ENCODE assay signal across 32 cellular contexts in genomic region chr10:52420656-52421055, GRCh38.
DNase-seq lines count a peak whose midpoint lies in the region; ATAC-seq, FAIRE-seq and TF ChIP-seq lines count a peak whose summit lies in the region.
"Had no signal": no experiment of that assay in that cellular context is flagged by ENCODE, and none has a peak within 500 bp of the region (broad histone marks: within the 10 kb centered on the region; RNA-seq: fewer than 3 reads in every experiment).

No MANE protein-coding gene starts in this region.

- H3K27ac ChIP-seq in HepG2 (ENCODE audit: extremely low read length, insufficient read depth, low read length) (no peak overlapping the region), right lobe of liver (no peak overlapping the region), PC-3 (ENCODE audit: low read length) (no peak overlapping the region), brain microvascular endothelial cell (peak overlapping the region; percentile 9)
- H3K27ac ChIP-seq: ascending aorta, epithelial cell of prostate, heart right ventricle, lower lobe of right lung, skin epidermis, uterus had no signal

- BruUV-seq in HepG2 (replicated peaks; lab: Mats Ljungman, UMichigan) (no TSS peak), PC-3 (replicated peaks; lab: Mats Ljungman, UMichigan) (TSS peak; percentile 41)

- H3K27me3 ChIP-seq in HepG2 (ENCODE audit: control insufficient read depth in 1 of 2, insufficient read depth in 2 of 2, low read length in 2 of 2) (no peaks in the 10 kb centered on the region), right lobe of liver (no peaks in the 10 kb centered on the region), PC-3 (ENCODE audit: low read length) (no peaks in the 10 kb centered on the region), brain microvascular endothelial cell (replicated peaks) (no peaks in the 10 kb centered on the region)
- H3K27me3 ChIP-seq: ascending aorta, heart right ventricle, uterus had no signal

- TF ChIP-seq EP300 in HepG2 (IDR thresholded peaks at IDR 0.05; ENCODE audit: low read depth in 2 of 2, low read length in 2 of 2) (no peak), HepG2 (CRISPR knock-in tag; IDR thresholded peaks at IDR 0.05; ENCODE audit: borderline replicate concordance) (no peak)

- in situ Hi-C loops in HepG2 (cut with HindIII; ENCODE audit: extremely low pct_ligation_motif_present, low pct_unique_long_range_greater_than_20kb) (no loop called here), brain microvascular endothelial cell (cut with HindIII; ENCODE audit: low pct_ligation_motif_present, low sequenced_read_pairs) (no loop called here)

- TF ChIP-seq RAD21 in HepG2 (CRISPR knock-in tag; IDR thresholded peaks at IDR 0.05), result no peak

- CTCF ChIA-PET in HepG2 (lab: Yijun Ruan, JAX; ENCODE audit: low intra/inter-chr PET ratio, low total read pairs) (no interaction called here), PC-3 (lab: Charles Lee) (interaction anchor here (0.6 to 0.7 kb wide), 2 partner anchors 15 to 28 kb away, joined by 3 read pairs; no protein-coding TSS in a partner anchor)

- no peaks in the 10 kb centered on the region for H4K20me1 ChIP-seq in HepG2 (ENCODE audit: insufficient read depth, low read length)
- H4K20me1 ChIP-seq in PC-3 (ENCODE audit: low read length), result no peaks in the 10 kb centered on the region

- TF ChIP-seq CTCF in HepG2 (CRISPR knock-in tag; IDR thresholded peaks at IDR 0.05) (no peak), right lobe of liver (IDR thresholded peaks at IDR 0.05) (no peak), PC-3 (conservative IDR thresholded peaks at IDR 0.05; ENCODE audit: low read depth, low read length) (no peak), brain microvascular endothelial cell (IDR thresholded peaks at IDR 0.05; ENCODE audit: low read depth, low read length, missing control alignments) (no peak), endothelial cell (IDR thresholded peaks at IDR 0.05; ENCODE audit: unreplicated experiment) (no peak)

- H3K27me3 Mint-ChIP-seq in endothelial cell (ENCODE audit: unreplicated experiment), result no peaks in the 10 kb centered on the region
- H3K27me3 Mint-ChIP-seq: activated CD4-positive, alpha-beta memory T cell treated with anti-CD3 and anti-CD28 coated beads, Interleukin-2, amount 10 ng/mL, durations not matched to agents 7 days and 5 days; activated naive CD8-positive, alpha-beta T cell treated with anti-CD3 and anti-CD28 coated beads for 36 hours; B cell; central memory CD8-positive, alpha-beta T cell; stimulated activated naive CD8-positive, alpha-beta T cell treated with anti-CD3 and anti-CD28 coated beads, Interleukin-15, amount 100 ng/mL, for 72 hours; T-cell had no signal

- no peak for DNase-seq in HepG2 (ENCODE audit: low spot score)
- no peak for DNase-seq in right lobe of liver
- DNase-seq in PC-3, result no peak
- DNase-seq in brain microvascular endothelial cell, result peak; percentile 25
- no peak for DNase-seq in activated CD8-positive, alpha-beta memory T cell treated with anti-CD3 and anti-CD28 coated beads for 24 hours
- no peak for DNase-seq in endothelial cell (ENCODE audit: low spot score)
- DNase-seq in GDM1 (lab: John Stamatoyannopoulos, UW), result no peak
- DNase-seq: activated CD4-positive, alpha-beta memory T cell treated with anti-CD3 and anti-CD28 coated beads, Interleukin-2, amount 10 ng/mL, durations not matched to agents 7 days and 5 days; activated CD4-positive, CD25-positive, alpha-beta regulatory T cell treated with anti-CD3 and anti-CD28 coated beads, Interleukin-2, amount 50 U/mL, for 72 hours; activated effector memory CD4-positive, alpha-beta T cell treated with Interleukin-2 at 50 U/mL for 16 hours; activated naive CD8-positive, alpha-beta T cell treated with anti-CD3 and anti-CD28 coated beads for 36 hours; DMS153; GF-D8; heart right ventricle; kidney glomerular epithelial cell; lower lobe of right lung; natural killer cell; NCI-H1694 treated with DMSO at 0.1 percent for 48 hours; NCI-H2171; NCI-H524; occipital lobe; SIG-M5; stimulated activated CD8-positive, alpha-beta memory T cell treated with anti-CD3 and anti-CD28 coated beads, Interleukin-4, amount 100 ng/mL, for 48 hours; stimulated activated naive CD8-positive, alpha-beta T cell treated with anti-CD3 and anti-CD28 coated beads, Interleukin-15, amount 100 ng/mL, for 72 hours; T-cell; uterus had no signal

- POLR2A ChIA-PET in HepG2 (lab: Yijun Ruan, JAX) (no interaction called here), PC-3 (lab: Charles Lee; ENCODE audit: unreplicated experiment) (interaction anchor here (0.6 kb wide), 1 partner anchor 22 kb away, joined by 3 read pairs; no protein-coding TSS in a partner anchor)

- no peak for FAIRE-seq in HepG2 (lab: Jason Lieb, UNC)

- H3K79me2 ChIP-seq in HepG2 (ENCODE audit: insufficient read depth, low read length), result no peaks in the 10 kb centered on the region
- no peaks in the 10 kb centered on the region for H3K79me2 ChIP-seq in PC-3 (ENCODE audit: low read length)

- 35% methylated on average over 4 of the region's 4 CpGs for WGBS in HepG2 (ENCODE audit: low lambda C conversion rate)
- WGBS in right lobe of liver (ENCODE audit: insufficient coverage, low coverage, low lambda C conversion rate, missing lambda C conversion rate), result 47% methylated on average over 3 of the region's 4 CpGs

- H3K4me1 Mint-ChIP-seq in endothelial cell (ENCODE audit: unreplicated experiment), result no peaks in the 10 kb centered on the region
- H3K4me1 Mint-ChIP-seq: activated CD4-positive, alpha-beta memory T cell treated with anti-CD3 and anti-CD28 coated beads, Interleukin-2, amount 10 ng/mL, durations not matched to agents 7 days and 5 days; activated naive CD8-positive, alpha-beta T cell treated with anti-CD3 and anti-CD28 coated beads for 36 hours; B cell; central memory CD8-positive, alpha-beta T cell; natural killer cell; stimulated activated naive CD8-positive, alpha-beta T cell treated with anti-CD3 and anti-CD28 coated beads, Interleukin-15, amount 100 ng/mL, for 72 hours; T-cell had no signal

- H3K9me3 ChIP-seq in HepG2 (ENCODE audit: low read length) (no peaks in the 10 kb centered on the region), right lobe of liver (no peaks in the 10 kb centered on the region), PC-3 (ENCODE audit: low read length) (no peaks in the 10 kb centered on the region)
- H3K9me3 ChIP-seq: ascending aorta, heart right ventricle, lower lobe of right lung, uterus had no signal

- H3K9me3 Mint-ChIP-seq in endothelial cell (ENCODE audit: unreplicated experiment), result no peaks in the 10 kb centered on the region
- H3K9me3 Mint-ChIP-seq: activated naive CD8-positive, alpha-beta T cell treated with anti-CD3 and anti-CD28 coated beads for 36 hours; natural killer cell; stimulated activated naive CD8-positive, alpha-beta T cell treated with anti-CD3 and anti-CD28 coated beads, Interleukin-15, amount 100 ng/mL, for 72 hours had no signal

- H2AFZ ChIP-seq in HepG2 (ENCODE audit: low read length), result no peak overlapping the region
- 0 out of 2 replicates have a peak overlapping the region, but pooled peaks have one; percentile 0 for H2AFZ ChIP-seq in PC-3 (ENCODE audit: low read length)

- intact Hi-C loops in HepG2 (cut with micrococcal nuclease; ENCODE audit: unreplicated experiment) (no loop called here), right lobe of liver (cut with DNase I) (no loop called here), PC-3 (cut with micrococcal nuclease) (no loop called here)

- no peaks in the 10 kb centered on the region for H3K9me2 ChIP-seq in PC-3 (replicated peaks; ENCODE audit: low read length)

- H3K36me3 ChIP-seq in HepG2 (replicated peaks in 1 of 2; ENCODE audit: control insufficient read depth in 1 of 2, insufficient read depth in 2 of 2, low read length in 2 of 2) (no peaks in the 10 kb centered on the region), right lobe of liver (no peaks in the 10 kb centered on the region), PC-3 (ENCODE audit: low read depth, low read length) (no peaks in the 10 kb centered on the region), brain microvascular endothelial cell (replicated peaks) (no peaks in the 10 kb centered on the region)
- H3K36me3 ChIP-seq: ascending aorta, heart right ventricle, lower lobe of right lung had no signal

- H3K4me3 ChIP-seq in HepG2 (replicated peaks in 1 of 3; ENCODE audit: insufficient read depth in 1 of 3, low read depth in 2 of 3, low read length in 3 of 3), result no peak overlapping the region
- H3K4me3 ChIP-seq in right lobe of liver, result no peak overlapping the region
- no peak overlapping the region for H3K4me3 ChIP-seq in PC-3 (ENCODE audit: low read length)
- no peak overlapping the region for H3K4me3 ChIP-seq in brain microvascular endothelial cell (ENCODE audit: low read depth, low read length)
- H3K4me3 ChIP-seq: ascending aorta, heart right ventricle, lower lobe of right lung, skin epidermis, uterus had no signal

- ATAC-seq in HepG2 (no peak), right lobe of liver (no peak), PC-3 (peak; percentile 34), GM18511 (IDR thresholded peaks at IDR 0.05; ENCODE audit: unreplicated experiment) (no peak)
- ATAC-seq: heart right ventricle; lower lobe of right lung; natural killer cell; stimulated activated naive CD8-positive, alpha-beta T cell treated with anti-CD3 and anti-CD28 coated beads, Interleukin-15, amount 100 ng/mL, for 72 hours; T-cell had no signal

- no peak overlapping the region for H3K9ac ChIP-seq in HepG2 (ENCODE audit: insufficient read depth, low read depth, low read length)
- H3K9ac ChIP-seq in PC-3 (ENCODE audit: low read length), result no peak overlapping the region

- H3K4me1 ChIP-seq in HepG2 (ENCODE audit: insufficient read depth, low read length) (no peaks in the 10 kb centered on the region), right lobe of liver (no peaks in the 10 kb centered on the region), PC-3 (ENCODE audit: insufficient read depth, low read length) (peaks cover 10% of the 10 kb centered on the region; the same call in 1 of the 2 replicates)
- H3K4me1 ChIP-seq: ascending aorta, heart right ventricle, lower lobe of right lung, uterus had no signal

- H3K4me2 ChIP-seq in HepG2 (ENCODE audit: low read depth, low read length) (no peak overlapping the region), PC-3 (ENCODE audit: low read length) (no peak overlapping the region)

- H3K4me3 Mint-ChIP-seq in endothelial cell (ENCODE audit: unreplicated experiment), result no peak overlapping the region
- H3K4me3 Mint-ChIP-seq: activated CD4-positive, alpha-beta memory T cell treated with anti-CD3 and anti-CD28 coated beads, Interleukin-2, amount 10 ng/mL, durations not matched to agents 7 days and 5 days; activated naive CD8-positive, alpha-beta T cell treated with anti-CD3 and anti-CD28 coated beads for 36 hours; B cell; central memory CD8-positive, alpha-beta T cell; natural killer cell; stimulated activated naive CD8-positive, alpha-beta T cell treated with anti-CD3 and anti-CD28 coated beads, Interleukin-15, amount 100 ng/mL, for 72 hours; T-cell had no signal

- H3F3A ChIP-seq in PC-3 (ENCODE audit: low read length, unreplicated experiment), result no peaks in the 10 kb centered on the region

- H3K27ac Mint-ChIP-seq in endothelial cell (ENCODE audit: unreplicated experiment), result no peak overlapping the region
- H3K27ac Mint-ChIP-seq: activated CD4-positive, alpha-beta memory T cell treated with anti-CD3 and anti-CD28 coated beads, Interleukin-2, amount 10 ng/mL, durations not matched to agents 7 days and 5 days; activated naive CD8-positive, alpha-beta T cell treated with anti-CD3 and anti-CD28 coated beads for 36 hours; B cell; natural killer cell; stimulated activated naive CD8-positive, alpha-beta T cell treated with anti-CD3 and anti-CD28 coated beads, Interleukin-15, amount 100 ng/mL, for 72 hours; T-cell had no signal

- H3K36me3 Mint-ChIP-seq in endothelial cell (ENCODE audit: low read depth, unreplicated experiment), result no peaks in the 10 kb centered on the region
- H3K36me3 Mint-ChIP-seq: activated naive CD8-positive, alpha-beta T cell treated with anti-CD3 and anti-CD28 coated beads for 36 hours; natural killer cell; T-cell had no signal

- no peak for TF ChIP-seq POLR2A in HepG2 (IDR thresholded peaks at IDR 0.05; ENCODE audit: insufficient read depth in 1 of 2, low read depth in 2 of 2, low read length in 2 of 2)
- TF ChIP-seq POLR2A in right lobe of liver (IDR thresholded peaks at IDR 0.05), result no peak
